In genomic region chr22:43270314-43270908, GRCh38 we compare ENCODE assay signal across 11 cellular contexts.
DNase-seq lines count a peak whose midpoint lies in the region; ATAC-seq and TF ChIP-seq lines count a peak whose summit lies in the region.
"Had no signal": no experiment of that assay in that cellular context is flagged by ENCODE, and none has a peak within 500 bp of the region (broad histone marks: within the 10 kb centered on the region; RNA-seq: fewer than 3 reads in every experiment).

No MANE protein-coding gene starts in this region.

- no peak overlapping the region for H3K4me3 Mint-ChIP-seq in Caco-2 (ENCODE audit: unreplicated experiment)
- H3K4me3 Mint-ChIP-seq: naive thymus-derived CD8-positive, alpha-beta T cell; T-cell had no signal

- H3K4me1 Mint-ChIP-seq in Caco-2 (ENCODE audit: low read depth, unreplicated experiment) = no peaks in the 10 kb centered on the region

- no peak for ATAC-seq in GM18519 (IDR thresholded peaks at IDR 0.05; ENCODE audit: low FRiP score, unreplicated experiment)
- ATAC-seq: naive thymus-derived CD8-positive, alpha-beta T cell; T-cell had no signal

- no peaks in the 10 kb centered on the region for H3K36me3 Mint-ChIP-seq in Caco-2 (ENCODE audit: insufficient read depth, unreplicated experiment)
- H3K36me3 Mint-ChIP-seq: naive thymus-derived CD8-positive, alpha-beta T cell; T-cell had no signal

- no peaks in the 10 kb centered on the region for H3K4me1 ChIP-seq in Caco-2

- peak; percentile 24 to 42 for TF ChIP-seq CTCF in Caco-2 (IDR thresholded peaks at IDR 0.05; ENCODE audit: insufficient read depth in 1 of 2, low read depth in 1 of 2, low read length in 1 of 2, severe bottlenecking in 1 of 2, unreplicated experiment in 1 of 2)

- DNase-seq in Caco-2 = peak; percentile 43 to 49
- DNase-seq in GM19238 (ENCODE audit: insufficient read length, low spot score) = peak; percentile 58
- DNase-seq in RPMI8226 = peak; percentile 92
- peak; percentile 90 for DNase-seq in islet precursor cell
- DNase-seq in GOT3 (lab: John Stamatoyannopoulos, UW) = no peak
- no peak for DNase-seq in NCI-H187 treated with DMSO at 0.1 percent for 48 hours (lab: John Stamatoyannopoulos, UW)
- DNase-seq in C1 segment of cervical spinal cord (lab: John Stamatoyannopoulos, UW) = no peak
- DNase-seq: naive thymus-derived CD8-positive, alpha-beta T cell; NCI-H510A; T-cell had no signal

- H3K9me3 Mint-ChIP-seq in Caco-2 (ENCODE audit: unreplicated experiment) = no peaks in the 10 kb centered on the region
- H3K9me3 Mint-ChIP-seq: naive thymus-derived CD8-positive, alpha-beta T cell; T-cell had no signal

- H3K4me3 ChIP-seq in Caco-2 (ENCODE audit: low read depth, low read length) = no peak overlapping the region

- no peaks in the 10 kb centered on the region; the same call in 1 of the 2 replicates for H3K27me3 ChIP-seq in Caco-2 (replicated peaks; ENCODE audit: control insufficient read depth, insufficient read depth, low read length)

- CTCF ChIA-PET in Caco-2 (lab: Charles Lee) = interaction anchor here (0.6 to 5.7 kb wide), 4 partner anchors 36 to 81 kb away, joined by 3 to 99 read pairs (median 10); partner anchors contain the start of gene SCUBE1

- intact Hi-C loops in Caco-2 (cut with micrococcal nuclease; ENCODE audit: unreplicated experiment) = no loop called here

- no peak overlapping the region for H3K27ac Mint-ChIP-seq in Caco-2 (ENCODE audit: unreplicated experiment)

- peaks cover 3% of the 10 kb centered on the region for H3K27me3 Mint-ChIP-seq in Caco-2 (ENCODE audit: insufficient read depth, unreplicated experiment)

- POLR2A ChIA-PET in Caco-2 (lab: Charles Lee) = no interaction called here

- H3K9me3 ChIP-seq in Caco-2 = no peaks in the 10 kb centered on the region

- no peaks in the 10 kb centered on the region for H3K36me3 ChIP-seq in Caco-2 (ENCODE audit: control insufficient read depth, insufficient read depth, low read length)

- BruUV-seq in Caco-2 (replicated peaks; lab: Mats Ljungman, UMichigan) = no TSS peak

Comparison
In these comparisons a context has a peak if more than half of its experiments do, and no peak if none do; other contexts are left out.
1. DNase-seq: peak in Caco-2 (2 of 2), GM19238 (single experiment), RPMI8226 (single experiment) and islet precursor cell (single experiment); none in GOT3 (single experiment), NCI-H187 treated with DMSO at 0.1 percent for 48 hours (single experiment) and C1 segment of cervical spinal cord (0 of 14).